22 cellular contexts compared by ENCODE assay signal in genomic region chr17:628089-628488, GRCh38.
A peak's percentile ranks its signal among the peaks of the same experiment; 100 is the strongest.
DNase-seq lines count a peak whose midpoint lies in the region; ATAC-seq and TF ChIP-seq lines count a peak whose summit lies in the region.
"Had no signal": no experiment of that assay in that cellular context is flagged by ENCODE, and none has a peak within 500 bp of the region (broad histone marks: within the 10 kb centered on the region; RNA-seq: fewer than 3 reads in every experiment).

No MANE protein-coding gene starts in this region.

- peaks cover 19% of the 10 kb centered on the region for H3K4me1 ChIP-seq in lower lobe of right lung
- peaks cover 0 to 7% (median 0%) of the 10 kb centered on the region in 4 donors for H3K4me1 ChIP-seq in upper lobe of left lung

- H3K27ac ChIP-seq in lower lobe of right lung (peak overlapping the region; percentile 18), upper lobe of left lung (peak overlapping the region; percentile 23 to 36 (median 35))
- H3K27ac ChIP-seq: PC-9, RWPE1 had no signal

- ATAC-seq in lower lobe of right lung (no peak), upper lobe of left lung (ENCODE audit: low FRiP score in 2 of 2) (no peak)
- ATAC-seq: CD8-positive, alpha-beta T cell; GM12878 had no signal

- peaks cover 69% of the 10 kb centered on the region for H3K36me3 ChIP-seq in lower lobe of right lung
- peaks cover 7 to 69% (median 24%) of the 10 kb centered on the region in 4 donors for H3K36me3 ChIP-seq in upper lobe of left lung

- no peak overlapping the region for H3K4me3 Mint-ChIP-seq in activated CD4-positive, alpha-beta memory T cell treated with anti-CD3 and anti-CD28 coated beads, Interleukin-2, amount 10 ng/mL, durations not matched to agents 7 days and 5 days
- no peak overlapping the region for H3K4me3 Mint-ChIP-seq in activated CD4-positive, alpha-beta memory T cell treated with anti-CD3 and anti-CD28 coated beads for 36 hours
- no peak overlapping the region for H3K4me3 Mint-ChIP-seq in activated T-helper 1 cell treated with anti-CD3 and anti-CD28 coated beads, Interleukin-12 subunit alpha, Interleukin-12 subunit beta, Interleukin-2, Interleukin-4 antibody, amounts not matched to agents 30 ng/mL and 10 ng/mL and 1 ng/mL, durations not matched to agents 14 hours and 24 hours and 36 hours
- H3K4me3 Mint-ChIP-seq in mesothelial cell of epicardium, result no peak overlapping the region
- H3K4me3 Mint-ChIP-seq: CD8-positive, alpha-beta T cell had no signal

- H3K4me3 ChIP-seq in lower lobe of right lung, result peak overlapping the region; percentile 13
- H3K4me3 ChIP-seq in upper lobe of left lung, result no peak overlapping the region
- H3K4me3 ChIP-seq: BLaER1 treated with 17β-estradiol and CSF1 and Interleukin-3, amounts not matched to agents 10 nM and 100 nM; GM12878; MG63; PC-9 had no signal

- 65 to 76% methylated on average over 5 of the region's 5 CpGs for WGBS in upper lobe of left lung, 2 donors

- TF ChIP-seq POLR2A in upper lobe of left lung (IDR thresholded peaks at IDR 0.05), result no peak

- peaks cover 4% of the 10 kb centered on the region for H3K4me1 Mint-ChIP-seq in activated CD4-positive, alpha-beta memory T cell treated with anti-CD3 and anti-CD28 coated beads, Interleukin-2, amount 10 ng/mL, durations not matched to agents 7 days and 5 days
- H3K4me1 Mint-ChIP-seq in activated CD4-positive, alpha-beta memory T cell treated with anti-CD3 and anti-CD28 coated beads for 36 hours (ENCODE audit: low read depth), result no peaks in the 10 kb centered on the region
- peaks cover 17% of the 10 kb centered on the region for H3K4me1 Mint-ChIP-seq in activated T-helper 1 cell treated with anti-CD3 and anti-CD28 coated beads, Interleukin-12 subunit alpha, Interleukin-12 subunit beta, Interleukin-2, Interleukin-4 antibody, amounts not matched to agents 30 ng/mL and 10 ng/mL and 1 ng/mL, durations not matched to agents 14 hours and 24 hours and 36 hours (ENCODE audit: low read depth)
- H3K4me1 Mint-ChIP-seq in mesothelial cell of epicardium, result no peaks in the 10 kb centered on the region

- peak overlapping the region; percentile 11 for H3K27ac Mint-ChIP-seq in activated CD4-positive, alpha-beta memory T cell treated with anti-CD3 and anti-CD28 coated beads, Interleukin-2, amount 10 ng/mL, durations not matched to agents 7 days and 5 days
- no peak overlapping the region for H3K27ac Mint-ChIP-seq in activated CD4-positive, alpha-beta memory T cell treated with anti-CD3 and anti-CD28 coated beads for 36 hours
- H3K27ac Mint-ChIP-seq in activated T-helper 1 cell treated with anti-CD3 and anti-CD28 coated beads, Interleukin-12 subunit alpha, Interleukin-12 subunit beta, Interleukin-2, Interleukin-4 antibody, amounts not matched to agents 30 ng/mL and 10 ng/mL and 1 ng/mL, durations not matched to agents 14 hours and 24 hours and 36 hours, result peak overlapping the region; percentile 30
- no peak overlapping the region for H3K27ac Mint-ChIP-seq in mesothelial cell of epicardium
- H3K27ac Mint-ChIP-seq: CD8-positive, alpha-beta T cell had no signal

- H3K27me3 Mint-ChIP-seq in activated CD4-positive, alpha-beta memory T cell treated with anti-CD3 and anti-CD28 coated beads, Interleukin-2, amount 10 ng/mL, durations not matched to agents 7 days and 5 days, result no peaks in the 10 kb centered on the region
- H3K27me3 Mint-ChIP-seq in activated CD4-positive, alpha-beta memory T cell treated with anti-CD3 and anti-CD28 coated beads for 36 hours, result no peaks in the 10 kb centered on the region
- H3K27me3 Mint-ChIP-seq in activated T-helper 1 cell treated with anti-CD3 and anti-CD28 coated beads, Interleukin-12 subunit alpha, Interleukin-12 subunit beta, Interleukin-2, Interleukin-4 antibody, amounts not matched to agents 30 ng/mL and 10 ng/mL and 1 ng/mL, durations not matched to agents 14 hours and 24 hours and 36 hours (ENCODE audit: insufficient read depth), result no peaks in the 10 kb centered on the region
- no peaks in the 10 kb centered on the region for H3K27me3 Mint-ChIP-seq in mesothelial cell of epicardium (ENCODE audit: low read depth)

- DNase-seq in activated CD4-positive, alpha-beta memory T cell treated with anti-CD3 and anti-CD28 coated beads, Interleukin-2, amount 10 ng/mL, durations not matched to agents 7 days and 5 days, result no peak
- DNase-seq in activated CD4-positive, alpha-beta memory T cell treated with anti-CD3 and anti-CD28 coated beads for 36 hours, result no peak
- DNase-seq in activated T-helper 1 cell treated with anti-CD3 and anti-CD28 coated beads, Interleukin-12 subunit alpha, Interleukin-12 subunit beta, Interleukin-2, Interleukin-4 antibody, amounts not matched to agents 30 ng/mL and 10 ng/mL and 1 ng/mL, durations not matched to agents 14 hours and 24 hours and 36 hours (ENCODE audit: low spot score), result no peak
- DNase-seq in lower lobe of right lung (no peak), upper lobe of left lung (no peak), occipital lobe (lab: John Stamatoyannopoulos, UW) (no peak), mesothelial cell of epicardium (ENCODE audit: low spot score in 2 of 2, unreplicated experiment in 2 of 2) (no peak), NCI-H524 (lab: John Stamatoyannopoulos, UW) (no peak)
- DNase-seq: 8988T; CD8-positive, alpha-beta T cell; DND-41; H7; MG63; NCI-H1417; NCI-H187; NCI-H446 treated with DMSO at 0.1 percent for 48 hours; NCI-H69; PC-9; SIG-M5 had no signal

- POLR2A ChIA-PET in activated CD4-positive, alpha-beta memory T cell treated with anti-CD3 and anti-CD28 coated beads, Interleukin-2, amount 10 ng/mL, durations not matched to agents 7 days and 5 days (lab: Charles Lee), result no interaction called here
- POLR2A ChIA-PET in activated CD4-positive, alpha-beta memory T cell treated with anti-CD3 and anti-CD28 coated beads for 36 hours (lab: Charles Lee), result no interaction called here

- TF ChIP-seq CTCF in lower lobe of right lung (IDR thresholded peaks at IDR 0.05) (no peak), upper lobe of left lung (IDR thresholded peaks at IDR 0.05) (no peak), mesothelial cell of epicardium (IDR thresholded peaks at IDR 0.05; ENCODE audit: unreplicated experiment) (no peak)

- no peak for TF ChIP-seq EP300 in upper lobe of left lung (IDR thresholded peaks at IDR 0.05)

- H3K9me3 ChIP-seq in lower lobe of right lung (no peaks in the 10 kb centered on the region), upper lobe of left lung (no peaks in the 10 kb centered on the region)
- H3K9me3 ChIP-seq: BLaER1 treated with 17β-estradiol and CSF1 and Interleukin-3, amounts not matched to agents 10 nM and 100 nM; MG63 had no signal

- intact Hi-C loops in activated CD4-positive, alpha-beta memory T cell treated with anti-CD3 and anti-CD28 coated beads for 36 hours (cut with micrococcal nuclease), result no loop called here
- intact Hi-C loops in activated T-helper 1 cell treated with anti-CD3 and anti-CD28 coated beads, Interleukin-12 subunit alpha, Interleukin-12 subunit beta, Interleukin-2, Interleukin-4 antibody, amounts not matched to agents 30 ng/mL and 10 ng/mL and 1 ng/mL, durations not matched to agents 14 hours and 24 hours and 36 hours (cut with micrococcal nuclease), result no loop called here
- intact Hi-C loops in lower lobe of right lung (cut with DNase I), result no loop called here

- H3K27me3 ChIP-seq in lower lobe of right lung (ENCODE audit: low read depth), result no peaks in the 10 kb centered on the region
- H3K27me3 ChIP-seq in upper lobe of left lung, result no peaks in the 10 kb centered on the region
- H3K27me3 ChIP-seq: BLaER1 treated with 17β-estradiol and CSF1 and Interleukin-3, amounts not matched to agents 10 nM and 100 nM; MG63 had no signal

- CTCF ChIA-PET in activated CD4-positive, alpha-beta memory T cell treated with anti-CD3 and anti-CD28 coated beads, Interleukin-2, amount 10 ng/mL, durations not matched to agents 7 days and 5 days (lab: Charles Lee), result no interaction called here
- CTCF ChIA-PET in activated CD4-positive, alpha-beta memory T cell treated with anti-CD3 and anti-CD28 coated beads for 36 hours (lab: Charles Lee), result interaction anchor here (0.6 kb wide), 1 partner anchor 353 kb away, joined by 4 read pairs; no protein-coding TSS in a partner anchor

- no peaks in the 10 kb centered on the region for H3K9me3 Mint-ChIP-seq in activated CD4-positive, alpha-beta memory T cell treated with anti-CD3 and anti-CD28 coated beads, Interleukin-2, amount 10 ng/mL, durations not matched to agents 7 days and 5 days
- no peaks in the 10 kb centered on the region for H3K9me3 Mint-ChIP-seq in activated CD4-positive, alpha-beta memory T cell treated with anti-CD3 and anti-CD28 coated beads for 36 hours
- H3K9me3 Mint-ChIP-seq in activated T-helper 1 cell treated with anti-CD3 and anti-CD28 coated beads, Interleukin-12 subunit alpha, Interleukin-12 subunit beta, Interleukin-2, Interleukin-4 antibody, amounts not matched to agents 30 ng/mL and 10 ng/mL and 1 ng/mL, durations not matched to agents 14 hours and 24 hours and 36 hours, result no peaks in the 10 kb centered on the region
- H3K9me3 Mint-ChIP-seq in mesothelial cell of epicardium, result no peaks in the 10 kb centered on the region
- H3K9me3 Mint-ChIP-seq: CD8-positive, alpha-beta T cell had no signal

- peaks cover 60% of the 10 kb centered on the region for H3K36me3 Mint-ChIP-seq in activated CD4-positive, alpha-beta memory T cell treated with anti-CD3 and anti-CD28 coated beads, Interleukin-2, amount 10 ng/mL, durations not matched to agents 7 days and 5 days (ENCODE audit: low read depth)
- peaks cover 27% of the 10 kb centered on the region for H3K36me3 Mint-ChIP-seq in activated CD4-positive, alpha-beta memory T cell treated with anti-CD3 and anti-CD28 coated beads for 36 hours
- H3K36me3 Mint-ChIP-seq in activated T-helper 1 cell treated with anti-CD3 and anti-CD28 coated beads, Interleukin-12 subunit alpha, Interleukin-12 subunit beta, Interleukin-2, Interleukin-4 antibody, amounts not matched to agents 30 ng/mL and 10 ng/mL and 1 ng/mL, durations not matched to agents 14 hours and 24 hours and 36 hours (ENCODE audit: low read depth), result peaks cover 33% of the 10 kb centered on the region
- H3K36me3 Mint-ChIP-seq in mesothelial cell of epicardium, result peaks cover 34% of the 10 kb centered on the region

Comparison
In these comparisons a context has a peak if more than half of its experiments do, and no peak if none do; other contexts are left out.
1. H3K27ac Mint-ChIP-seq: peak in activated CD4-positive, alpha-beta memory T cell treated with anti-CD3 and anti-CD28 coated beads, Interleukin-2, amount 10 ng/mL, durations not matched to agents 7 days and 5 days (single experiment) and activated T-helper 1 cell treated with anti-CD3 and anti-CD28 coated beads, Interleukin-12 subunit alpha, Interleukin-12 subunit beta, Interleukin-2, Interleukin-4 antibody, amounts not matched to agents 30 ng/mL and 10 ng/mL and 1 ng/mL, durations not matched to agents 14 hours and 24 hours and 36 hours (single experiment); none in activated CD4-positive, alpha-beta memory T cell treated with anti-CD3 and anti-CD28 coated beads for 36 hours (single experiment) and mesothelial cell of epicardium (single experiment).